Comparison of ENCODE assay signal across 1 cellular context in genomic region chr20:33811763-33812672, GRCh38.
TF ChIP-seq lines count a peak whose summit lies in the region.

No MANE protein-coding gene starts in this region.

TF ChIP-seq in HepG2, 621 proteins besides CTCF, POLR2A, EP300 and RAD21 (continued from another document and continues in another):
- TF ChIP-seq NFIB (CRISPR knock-in tag; IDR thresholded peaks at IDR 0.05; ENCODE audit: borderline replicate concordance) (no peak), DNMT1 (CRISPR knock-in tag; IDR thresholded peaks at IDR 0.05) (0 out of 2 replicates have a peak, but pooled peaks have one; percentile 30), HMG20A (CRISPR knock-in tag; IDR thresholded peaks at IDR 0.05; ENCODE audit: borderline replicate concordance) (peak; percentile 38; the same call in 1 of the 2 replicates), ZSCAN29 (CRISPR knock-in tag; conservative IDR thresholded peaks at IDR 0.05) (peak; percentile 85; the same call in 1 of the 2 replicates), REL (CRISPR knock-in tag; conservative IDR thresholded peaks at IDR 0.05) (no peak), HMGXB3 (CRISPR knock-in tag; IDR thresholded peaks at IDR 0.05; ENCODE audit: borderline replicate concordance) (peak; percentile 8; the same call in 1 of the 2 replicates), NR2F2 (IDR thresholded peaks at IDR 0.05; ENCODE audit: borderline replicate concordance, low read depth) (0 out of 2 replicates have a peak, but pooled peaks have one; percentile 9), RORA (CRISPR knock-in tag; IDR thresholded peaks at IDR 0.05) (no peak), ZNF446 (CRISPR knock-in tag; IDR thresholded peaks at IDR 0.05) (no peak), ATF5 (CRISPR knock-in tag; IDR thresholded peaks at IDR 0.05; ENCODE audit: low read depth) (no peak), TIGD3 (CRISPR knock-in tag; IDR thresholded peaks at IDR 0.05; ENCODE audit: borderline replicate concordance) (no peak; the same call in 1 of the 2 replicates), ZKSCAN1 (IDR thresholded peaks at IDR 0.05; ENCODE audit: low read length) (no peak), ZNF33A (CRISPR knock-in tag; IDR thresholded peaks at IDR 0.05; ENCODE audit: borderline replicate concordance) (no peak), ARNT (IDR thresholded peaks at IDR 0.05) (no peak), ZNF331 (CRISPR knock-in tag; IDR thresholded peaks at IDR 0.05) (no peak; the same call in 1 of the 2 replicates), MTA1 (CRISPR knock-in tag; IDR thresholded peaks at IDR 0.05; ENCODE audit: borderline replicate concordance) (no peak), PHF8 (CRISPR knock-in tag; IDR thresholded peaks at IDR 0.05) (no peak), NFATC3 (CRISPR knock-in tag; IDR thresholded peaks at IDR 0.05) (no peak), KDM4B (CRISPR knock-in tag; IDR thresholded peaks at IDR 0.05) (no peak), SYNCRIP (IDR thresholded peaks at IDR 0.05; ENCODE audit: insufficient read depth, low read depth, low read length) (no peak), JUNB (CRISPR knock-in tag; IDR thresholded peaks at IDR 0.05; ENCODE audit: borderline replicate concordance) (no peak), JARID2 (CRISPR knock-in tag; IDR thresholded peaks at IDR 0.05; ENCODE audit: insufficient replicate concordance) (no peak), RBM22 (optimal IDR thresholded peaks at IDR 0.05; ENCODE audit: low read length) (no peak), BCL6 (CRISPR knock-in tag; IDR thresholded peaks at IDR 0.05) (no peak; the same call in 1 of the 2 replicates), SOX13 (IDR thresholded peaks at IDR 0.05) (no peak), SOX13 (CRISPR knock-in tag; conservative IDR thresholded peaks at IDR 0.05 in 1 of 2, IDR thresholded peaks at IDR 0.05 in 1 of 2) (peak in 1 of 2 experiments; percentile 20; a peak in 1 of 4 replicates), ZNF614 (CRISPR knock-in tag; IDR thresholded peaks at IDR 0.05; ENCODE audit: borderline replicate concordance) (no peak), RBM39 (IDR thresholded peaks at IDR 0.05; ENCODE audit: low read depth, low read length, poor library complexity, severe bottlenecking) (no peak), UBTF (CRISPR knock-in tag; IDR thresholded peaks at IDR 0.05) (no peak), HNF1B (CRISPR knock-in tag; IDR thresholded peaks at IDR 0.05) (no peak), AKAP8 (CRISPR knock-in tag; IDR thresholded peaks at IDR 0.05) (no peak), ZNF781 (CRISPR knock-in tag; IDR thresholded peaks at IDR 0.05; ENCODE audit: borderline replicate concordance, not compliant biosample characterization) (no peak), FLYWCH1 (CRISPR knock-in tag; IDR thresholded peaks at IDR 0.05) (no peak), HHEX (CRISPR knock-in tag; IDR thresholded peaks at IDR 0.05) (0 out of 2 replicates have a peak, but pooled peaks have one; percentile 35), ZNF549 (CRISPR knock-in tag; IDR thresholded peaks at IDR 0.05) (no peak), NFIC (IDR thresholded peaks at IDR 0.05; ENCODE audit: low read length) (no peak), HCFC1 (IDR thresholded peaks at IDR 0.05; ENCODE audit: low read depth, low read length) (0 out of 2 replicates have a peak, but pooled peaks have one; percentile 2), DPF2 (CRISPR knock-in tag; IDR thresholded peaks at IDR 0.05; ENCODE audit: borderline replicate concordance, low read depth) (no peak), MIXL1 (CRISPR knock-in tag; IDR thresholded peaks at IDR 0.05) (no peak), CSRNP1 (CRISPR knock-in tag; IDR thresholded peaks at IDR 0.05) (no peak), ZNF589 (CRISPR knock-in tag; conservative IDR thresholded peaks at IDR 0.05) (no peak), STAT5B (CRISPR knock-in tag; IDR thresholded peaks at IDR 0.05) (no peak), ZNF878 (CRISPR knock-in tag; IDR thresholded peaks at IDR 0.05) (peak; percentile 12; the same call in 1 of the 2 replicates), MIER2 (CRISPR knock-in tag; IDR thresholded peaks at IDR 0.05) (no peak), ZNF121 (CRISPR knock-in tag; IDR thresholded peaks at IDR 0.05) (no peak)
- TF ChIP-seq, protein P1, sequence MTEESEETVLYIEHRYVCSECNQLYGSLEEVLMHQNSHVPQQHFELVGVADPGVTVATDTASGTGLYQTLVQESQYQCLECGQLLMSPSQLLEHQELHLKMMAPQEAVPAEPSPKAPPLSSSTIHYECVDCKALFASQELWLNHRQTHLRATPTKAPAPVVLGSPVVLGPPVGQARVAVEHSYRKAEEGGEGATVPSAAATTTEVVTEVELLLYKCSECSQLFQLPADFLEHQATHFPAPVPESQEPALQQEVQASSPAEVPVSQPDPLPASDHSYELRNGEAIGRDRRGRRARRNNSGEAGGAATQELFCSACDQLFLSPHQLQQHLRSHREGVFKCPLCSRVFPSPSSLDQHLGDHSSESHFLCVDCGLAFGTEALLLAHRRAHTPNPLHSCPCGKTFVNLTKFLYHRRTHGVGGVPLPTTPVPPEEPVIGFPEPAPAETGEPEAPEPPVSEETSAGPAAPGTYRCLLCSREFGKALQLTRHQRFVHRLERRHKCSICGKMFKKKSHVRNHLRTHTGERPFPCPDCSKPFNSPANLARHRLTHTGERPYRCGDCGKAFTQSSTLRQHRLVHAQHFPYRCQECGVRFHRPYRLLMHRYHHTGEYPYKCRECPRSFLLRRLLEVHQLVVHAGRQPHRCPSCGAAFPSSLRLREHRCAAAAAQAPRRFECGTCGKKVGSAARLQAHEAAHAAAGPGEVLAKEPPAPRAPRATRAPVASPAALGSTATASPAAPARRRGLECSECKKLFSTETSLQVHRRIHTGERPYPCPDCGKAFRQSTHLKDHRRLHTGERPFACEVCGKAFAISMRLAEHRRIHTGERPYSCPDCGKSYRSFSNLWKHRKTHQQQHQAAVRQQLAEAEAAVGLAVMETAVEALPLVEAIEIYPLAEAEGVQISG (CRISPR knock-in tag; IDR thresholded peaks at IDR 0.05) = no peak
- TF ChIP-seq, protein P2, sequence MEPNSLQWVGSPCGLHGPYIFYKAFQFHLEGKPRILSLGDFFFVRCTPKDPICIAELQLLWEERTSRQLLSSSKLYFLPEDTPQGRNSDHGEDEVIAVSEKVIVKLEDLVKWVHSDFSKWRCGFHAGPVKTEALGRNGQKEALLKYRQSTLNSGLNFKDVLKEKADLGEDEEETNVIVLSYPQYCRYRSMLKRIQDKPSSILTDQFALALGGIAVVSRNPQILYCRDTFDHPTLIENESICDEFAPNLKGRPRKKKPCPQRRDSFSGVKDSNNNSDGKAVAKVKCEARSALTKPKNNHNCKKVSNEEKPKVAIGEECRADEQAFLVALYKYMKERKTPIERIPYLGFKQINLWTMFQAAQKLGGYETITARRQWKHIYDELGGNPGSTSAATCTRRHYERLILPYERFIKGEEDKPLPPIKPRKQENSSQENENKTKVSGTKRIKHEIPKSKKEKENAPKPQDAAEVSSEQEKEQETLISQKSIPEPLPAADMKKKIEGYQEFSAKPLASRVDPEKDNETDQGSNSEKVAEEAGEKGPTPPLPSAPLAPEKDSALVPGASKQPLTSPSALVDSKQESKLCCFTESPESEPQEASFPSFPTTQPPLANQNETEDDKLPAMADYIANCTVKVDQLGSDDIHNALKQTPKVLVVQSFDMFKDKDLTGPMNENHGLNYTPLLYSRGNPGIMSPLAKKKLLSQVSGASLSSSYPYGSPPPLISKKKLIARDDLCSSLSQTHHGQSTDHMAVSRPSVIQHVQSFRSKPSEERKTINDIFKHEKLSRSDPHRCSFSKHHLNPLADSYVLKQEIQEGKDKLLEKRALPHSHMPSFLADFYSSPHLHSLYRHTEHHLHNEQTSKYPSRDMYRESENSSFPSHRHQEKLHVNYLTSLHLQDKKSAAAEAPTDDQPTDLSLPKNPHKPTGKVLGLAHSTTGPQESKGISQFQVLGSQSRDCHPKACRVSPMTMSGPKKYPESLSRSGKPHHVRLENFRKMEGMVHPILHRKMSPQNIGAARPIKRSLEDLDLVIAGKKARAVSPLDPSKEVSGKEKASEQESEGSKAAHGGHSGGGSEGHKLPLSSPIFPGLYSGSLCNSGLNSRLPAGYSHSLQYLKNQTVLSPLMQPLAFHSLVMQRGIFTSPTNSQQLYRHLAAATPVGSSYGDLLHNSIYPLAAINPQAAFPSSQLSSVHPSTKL (CRISPR knock-in tag; IDR thresholded peaks at IDR 0.05) = no peak; the same call in none of the 2 replicates
